Comparison of ENCODE assay signal across 8 cellular contexts in genomic region chr17:45640141-45640850, GRCh38.
DNase-seq lines count a peak whose midpoint lies in the region; ATAC-seq and TF ChIP-seq lines count a peak whose summit lies in the region.

No MANE protein-coding gene starts in this region.

- no peak for ATAC-seq in thoracic aorta (ENCODE audit: insufficient number of reproducible peaks, low FRiP score, low read depth)
- ATAC-seq in GM18909 (IDR thresholded peaks at IDR 0.05; ENCODE audit: poor library complexity, unreplicated experiment) = no peak

- H4K20me1 ChIP-seq in neural progenitor cell (ENCODE audit: low read depth) = peaks cover 34% of the 10 kb centered on the region

- no peak overlapping the region for H3K9ac ChIP-seq in neural progenitor cell

- DNase-seq in AG10803 (ENCODE audit: low read depth) (peak; percentile 65), HuH-7 (ENCODE audit: low spot score) (peak; percentile 82), fibroblast of gingiva (ENCODE audit: low read depth) (peak; percentile 58), neural progenitor cell (ENCODE audit: low spot score) (peak; percentile 89), thoracic aorta (ENCODE audit: low spot score) (peak; percentile 9), GDM1 (lab: John Stamatoyannopoulos, UW) (no peak)
- peak; percentile 25 for DNase-seq in activated CD8-positive, alpha-beta memory T cell treated with anti-CD3 and anti-CD28 coated beads, Interleukin-2, amount 50 U/mL, for 1 hour (ENCODE audit: extremely low read depth)

- no peaks in the 10 kb centered on the region for H3K36me3 Mint-ChIP-seq in neural progenitor cell

- no peak overlapping the region for H3K27ac ChIP-seq in neural progenitor cell
- H3K27ac ChIP-seq in thoracic aorta = no peak overlapping the region

- no peaks in the 10 kb centered on the region for H3K79me2 ChIP-seq in neural progenitor cell (ENCODE audit: low read depth)

- H3K4me3 Mint-ChIP-seq in neural progenitor cell = no peak overlapping the region

- no peak overlapping the region for H3K27ac Mint-ChIP-seq in neural progenitor cell

- peaks cover 4% of the 10 kb centered on the region for H3K36me3 ChIP-seq in neural progenitor cell
- no peaks in the 10 kb centered on the region for H3K36me3 ChIP-seq in thoracic aorta

- H3F3A ChIP-seq in neural progenitor cell (ENCODE audit: low read depth) = peaks cover 10% of the 10 kb centered on the region

- H3K4me3 ChIP-seq in AG10803 (ENCODE audit: low read length) = no peak overlapping the region
- no peak overlapping the region for H3K4me3 ChIP-seq in neural progenitor cell
- no peak overlapping the region for H3K4me3 ChIP-seq in thoracic aorta

- H2AFZ ChIP-seq in neural progenitor cell (replicated peaks) = no peak overlapping the region

- no peaks in the 10 kb centered on the region for H3K4me1 Mint-ChIP-seq in neural progenitor cell

- no peak overlapping the region for H3K4me2 ChIP-seq in neural progenitor cell

- TF ChIP-seq CTCF in AG10803 (conservative IDR thresholded peaks at IDR 0.05; ENCODE audit: low read length) (peak; percentile 99), neural progenitor cell (IDR thresholded peaks at IDR 0.05) (peak; percentile 99), thoracic aorta (IDR thresholded peaks at IDR 0.05) (peak; percentile 91)

- H3K27me3 ChIP-seq in neural progenitor cell (no peaks in the 10 kb centered on the region), thoracic aorta (replicated peaks; ENCODE audit: insufficient read depth) (no peaks in the 10 kb centered on the region)

- H3K27me3 Mint-ChIP-seq in neural progenitor cell (ENCODE audit: insufficient read depth, low read depth) = peaks cover 2% of the 10 kb centered on the region

- H3K9me3 Mint-ChIP-seq in neural progenitor cell = no peaks in the 10 kb centered on the region

- H3K9me3 ChIP-seq in neural progenitor cell (ENCODE audit: low read depth) = no peaks in the 10 kb centered on the region
- H3K9me3 ChIP-seq in thoracic aorta = no peaks in the 10 kb centered on the region

- H3K4me1 ChIP-seq in neural progenitor cell (no peaks in the 10 kb centered on the region), thoracic aorta (ENCODE audit: control insufficient read depth in 1 of 2, low read depth in 2 of 2) (no peaks in the 10 kb centered on the region)
